ENCODE assay signal across 27 cellular contexts in the genomic region with DNA sequence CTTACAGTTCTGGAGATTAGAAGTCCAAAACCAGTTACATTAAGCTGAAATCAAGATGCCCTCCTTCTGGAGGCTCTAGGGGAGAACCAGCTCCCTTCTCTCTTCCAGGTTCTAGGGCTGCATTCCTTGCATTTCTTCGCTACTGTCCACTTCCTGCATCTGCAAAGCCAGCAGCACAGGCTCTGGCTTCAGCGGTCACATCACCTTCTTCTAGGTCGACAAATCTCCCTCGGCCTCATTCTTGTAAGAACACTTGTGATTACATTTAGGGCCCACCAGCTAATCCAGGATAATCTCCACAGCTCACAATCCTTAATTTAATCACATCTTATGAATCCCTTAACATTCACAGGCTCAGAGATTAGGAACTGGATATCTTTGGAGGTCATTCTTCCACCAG.
DNase-seq lines count a peak whose midpoint lies in the region; FAIRE-seq and TF ChIP-seq lines count a peak whose summit lies in the region.
"Had no signal": no experiment of that assay in that cellular context is flagged by ENCODE, and none has a peak within 500 bp of the region (broad histone marks: within the 10 kb centered on the region; RNA-seq: fewer than 3 reads in every experiment).

No MANE protein-coding gene starts in this region.

- H3K36me3 Mint-ChIP-seq in endothelial cell (ENCODE audit: low read depth, unreplicated experiment) = no peaks in the 10 kb centered on the region
- H3K36me3 Mint-ChIP-seq: CD14-positive monocyte; CD8-positive, alpha-beta memory T cell; T-cell had no signal

- H3K4me3 Mint-ChIP-seq in endothelial cell (ENCODE audit: unreplicated experiment) = no peak overlapping the region
- H3K4me3 Mint-ChIP-seq: B cell; CD14-positive monocyte; CD8-positive, alpha-beta memory T cell; HFFc6; T-cell had no signal

- H3K4me1 Mint-ChIP-seq in endothelial cell (ENCODE audit: unreplicated experiment) = no peaks in the 10 kb centered on the region
- H3K4me1 Mint-ChIP-seq: B cell; CD14-positive monocyte; CD8-positive, alpha-beta memory T cell; T-cell had no signal

- H3K9me3 Mint-ChIP-seq in endothelial cell (ENCODE audit: unreplicated experiment) = no peaks in the 10 kb centered on the region
- H3K9me3 Mint-ChIP-seq: CD14-positive monocyte; CD8-positive, alpha-beta memory T cell; HFFc6; T-cell had no signal

- no peak overlapping the region for H3K27ac Mint-ChIP-seq in endothelial cell (ENCODE audit: unreplicated experiment)
- H3K27ac Mint-ChIP-seq: B cell, CD14-positive monocyte, HFFc6, T-cell had no signal

- POLR2A ChIA-PET in GM10248 (lab: Yijun Ruan, JAX) = no interaction called here

- no peak for TF ChIP-seq CTCF in endothelial cell (IDR thresholded peaks at IDR 0.05; ENCODE audit: unreplicated experiment)
- no peak for TF ChIP-seq CTCF in GM10248 (IDR thresholded peaks at IDR 0.05; ENCODE audit: control extremely low read depth, extremely low read depth, low read depth, missing control alignments)

- CTCF ChIA-PET in GM10248 (lab: Yijun Ruan, JAX) = interaction anchor here (1.2 kb wide), 1 partner anchor 9 kb away, joined by 4 read pairs; no protein-coding TSS in a partner anchor

- DNase-seq in ELF-1 (ENCODE audit: low read depth, low spot score) (peak; percentile 37), NCI-H524 treated with DMSO at 0.1 percent for 48 hours (lab: John Stamatoyannopoulos, UW) (peak; percentile 3), endothelial cell (ENCODE audit: low spot score) (peak; percentile 7), urothelium cell line (ENCODE audit: low spot score) (peak; percentile 23), GM10248 (ENCODE audit: extremely low spot score) (no peak), NCI-H1048 (lab: John Stamatoyannopoulos, UW) (no peak), middle frontal gyrus (ENCODE audit: extremely low spot score, low spot score) (no peak)
- DNase-seq: CD8-positive, alpha-beta memory T cell; DMS79 treated with DMSO at 0.1 percent for 48 hours; GDM1; GOT3; HFFc6; IMR-90; KG1; MM.1S; NCI-H1092; NCI-H1417 treated with DMSO at 0.1 percent for 48 hours; NCI-H1694 treated with DMSO at 0.1 percent for 48 hours; NCI-H2081; NCI-H2171; NCI-H345; RPMI8226; SHP77; T-cell had no signal

- no peak for FAIRE-seq in urothelium cell line (lab: Jason Lieb, UNC)
- FAIRE-seq: GM12891 had no signal

- no peaks in the 10 kb centered on the region for H3K27me3 Mint-ChIP-seq in endothelial cell (ENCODE audit: unreplicated experiment)
- H3K27me3 Mint-ChIP-seq: B cell had no signal

Comparison
In these comparisons a context has a peak if more than half of its experiments do, and no peak if none do; other contexts are left out.
1. DNase-seq: peak in ELF-1 (single experiment), NCI-H524 treated with DMSO at 0.1 percent for 48 hours (single experiment), endothelial cell (single experiment) and urothelium cell line (single experiment); none in GM10248 (single experiment), NCI-H1048 (single experiment) and middle frontal gyrus (single experiment).